Comparison of ENCODE assay signal across 5 cellular contexts in genomic region chr6:69892561-69892960, GRCh38. TPM values are rescaled to one million over a fixed set of nuclear protein-coding genes. Genes with fewer than 3 reads are reported as not detected.
"Had no signal": no experiment of that assay in that cellular context is flagged by ENCODE, and none has a peak within 500 bp of the region (broad histone marks: within the 10 kb centered on the region; RNA-seq: fewer than 3 reads in every experiment).

No MANE protein-coding gene starts in this region.

RNA-seq across cellular contexts. Expression of gene COL19A1, which starts 26.2 kb away (rescaled TPM):
- total RNA-seq: bronchial epithelial cell, dermis blood vessel endothelial cell, endothelial cell of umbilical vein, fibroblast of lung, glomerular endothelial cell had no signal
- polyA plus RNA-seq: endothelial cell of umbilical vein had no signal
